15 cellular contexts compared by ENCODE assay signal in the genomic region with DNA sequence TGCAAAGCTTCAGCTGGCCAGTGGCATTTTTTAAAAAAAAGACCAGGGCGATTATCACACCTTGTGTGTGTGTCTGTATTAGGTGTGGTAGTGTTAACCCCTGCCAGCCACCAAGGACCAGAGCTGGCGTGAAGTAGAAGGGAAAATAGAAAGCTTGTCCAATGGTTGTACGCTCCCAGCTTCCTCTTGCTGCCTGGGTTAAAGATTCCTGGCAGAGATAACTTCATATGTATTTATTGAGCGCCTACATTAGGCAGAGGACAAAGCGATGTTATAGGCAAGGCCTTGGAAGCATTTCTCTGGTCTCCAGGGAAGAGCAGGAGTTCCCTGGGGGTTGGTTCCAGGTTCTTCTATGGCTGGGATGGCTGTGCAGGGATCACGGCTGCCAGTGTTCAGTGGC. TPM values are rescaled to one million over a fixed set of nuclear protein-coding genes. Genes with fewer than 3 reads are reported as not detected.
DNase-seq lines count a peak whose midpoint lies in the region; ATAC-seq lines count a peak whose summit lies in the region.
"Had no signal": no experiment of that assay in that cellular context is flagged by ENCODE, and none has a peak within 500 bp of the region (broad histone marks: within the 10 kb centered on the region; RNA-seq: fewer than 3 reads in every experiment).

No MANE protein-coding gene starts in this region.

- H3K4me3 ChIP-seq in BLaER1 (no peak overlapping the region), SK-N-MC (peak overlapping the region; percentile 90; the same call in 1 of the 2 replicates), skin epidermis (peak overlapping the region in 3 of 7 experiments; percentile 10 to 71 (median 59))
- H3K4me3 ChIP-seq: SJCRH30 had no signal

- peaks cover 16% of the 10 kb centered on the region; the same call in 1 of the 2 replicates for H3K27me3 ChIP-seq in BLaER1
- H3K27me3 ChIP-seq in layer of hippocampus (ENCODE audit: control insufficient read depth, insufficient read depth, low read length) = no peaks in the 10 kb centered on the region
- H3K27me3 ChIP-seq: MG63, SJCRH30 had no signal

- H3K4me2 ChIP-seq in BLaER1 = peak overlapping the region; percentile 97

- DNase-seq in SK-N-MC (ENCODE audit: low read depth, low spot score) (no peak), ureter (ENCODE audit: low spot score) (no peak), NCI-H446 (lab: John Stamatoyannopoulos, UW) (no peak)
- DNase-seq: activated CD8-positive, alpha-beta memory T cell treated with anti-CD3 and anti-CD28 coated beads for 24 hours; NCI-H2081 treated with DMSO at 0.1 percent for 48 hours; SJCRH30; stimulated activated CD4-positive, alpha-beta T cell treated with anti-CD3 and anti-CD28 coated beads, Interleukin-2, amount 100 ng/mL, for 48 hours had no signal

- peaks cover 90% of the 10 kb centered on the region for H3K4me1 ChIP-seq in BLaER1

- no peaks in the 10 kb centered on the region for H3K9me3 ChIP-seq in BLaER1
- no peaks in the 10 kb centered on the region for H3K9me3 ChIP-seq in SK-N-MC (ENCODE audit: low read depth, low read length)
- H3K9me3 ChIP-seq: MG63, SJCRH30 had no signal

- H3K27ac ChIP-seq in BLaER1 (no peak overlapping the region), SK-N-MC (no peak overlapping the region; the same call in 1 of the 2 replicates), layer of hippocampus (ENCODE audit: low read depth, low read length) (peak overlapping the region; percentile 77), skin epidermis (peak overlapping the region in 11 of 21 experiments; percentile 4 to 84 (median 49))
- H3K27ac ChIP-seq: parathyroid adenoma, SJCRH30 had no signal

- H4K20me1 ChIP-seq in BLaER1 = peaks cover 67% of the 10 kb centered on the region; the same call in 1 of the 2 replicates

- no peak overlapping the region for H3K9ac ChIP-seq in BLaER1
- H3K9ac ChIP-seq in SK-N-MC (ENCODE audit: insufficient read length) = no peak overlapping the region
- H3K9ac ChIP-seq: parathyroid adenoma had no signal

- ATAC-seq in GM18519 (IDR thresholded peaks at IDR 0.05; ENCODE audit: low FRiP score, unreplicated experiment) (no peak), HG03469 (IDR thresholded peaks at IDR 0.05; ENCODE audit: unreplicated experiment) (no peak)
- ATAC-seq: HCT116 had no signal

- H3K36me3 ChIP-seq in BLaER1 (peaks cover 14% of the 10 kb centered on the region), SK-N-MC (ENCODE audit: insufficient read depth, low read length) (peaks cover 42% of the 10 kb centered on the region; the same call in 1 of the 2 replicates)
- H3K36me3 ChIP-seq: SJCRH30 had no signal

RNA-seq across cellular contexts. Expression of gene JDP2, which starts 3.2 kb away (rescaled TPM):
- total RNA-seq in ureter = 43.2 TPM

Comparison
In these comparisons a context has a peak if more than half of its experiments do, and no peak if none do; other contexts are left out.
1. H3K27ac ChIP-seq: peak in layer of hippocampus (single experiment) and skin epidermis (11 of 21); none in BLaER1 (single experiment) and SK-N-MC (single experiment).